8 cellular contexts compared by ENCODE assay signal in genomic region chr9:136849038-136849959, GRCh38. TPM values are rescaled to one million over a fixed set of nuclear protein-coding genes. Genes with fewer than 3 reads are reported as not detected.
DNase-seq lines count a peak whose midpoint lies in the region; ATAC-seq and TF ChIP-seq lines count a peak whose summit lies in the region.

TSS of gene PHPT1 (plus strand) at chr9:136849409. CDS start at chr9:136849431, 22 bp downstream.

- peaks cover 4% of the 10 kb centered on the region for H3K27me3 ChIP-seq in CD8-positive, alpha-beta memory T cell (ENCODE audit: insufficient read depth, low read length, poor library complexity, severe bottlenecking)
- H3K27me3 ChIP-seq in lower lobe of right lung (ENCODE audit: low read depth) = peaks cover 19% of the 10 kb centered on the region

- peaks cover 0 to 3% (median 0%) of the 10 kb centered on the region in 5 donors for H3K9me3 Mint-ChIP-seq in CD8-positive, alpha-beta memory T cell

- H3K4me1 Mint-ChIP-seq in CD8-positive, alpha-beta memory T cell = peaks cover 0 to 27% (median 12%) of the 10 kb centered on the region in 3 donors

- peak within 1 kb of the TSS; percentile 81 for H3K27ac ChIP-seq in CD8-positive, alpha-beta memory T cell (ENCODE audit: low read depth, low read length)
- peak within 1 kb of the TSS; percentile 86 for H3K27ac ChIP-seq in lower lobe of right lung

- H3K36me3 ChIP-seq in CD8-positive, alpha-beta memory T cell (ENCODE audit: insufficient read depth, low read length) = no peaks in the 10 kb centered on the region
- peaks cover 16% of the 10 kb centered on the region for H3K36me3 ChIP-seq in lower lobe of right lung

- peak; percentile 94 to 98 (median 96) for DNase-seq in CD8-positive, alpha-beta memory T cell
- peak; percentile 97 for DNase-seq in HS-5 (ENCODE audit: low read depth)
- peak; percentile 94 for DNase-seq in NK-92 treated with Interleukin-12 subunit alpha and Interleukin-12 subunit beta, amount 100 ng/mL, for 24 hours (lab: John Stamatoyannopoulos, UW)
- peak; percentile 99 for DNase-seq in activated CD8-positive, alpha-beta memory T cell treated with anti-CD3 and anti-CD28 coated beads for 24 hours
- peak; percentile 96 for DNase-seq in effector CD4-positive, alpha-beta T cell
- peak; percentile 99 for DNase-seq in lower lobe of right lung
- peak; percentile 91 to 96 (median 93) for DNase-seq in stimulated activated CD4-positive, alpha-beta T cell treated with anti-CD3 and anti-CD28 coated beads, TNF-alpha, amount 100 ng/mL, for 24 hours (ENCODE audit: low read depth in 3 of 3)

- peak within 1 kb of the TSS; percentile 88 for H3K4me3 ChIP-seq in CD8-positive, alpha-beta memory T cell (ENCODE audit: low read length)
- H3K4me3 ChIP-seq in lower lobe of right lung = peak within 1 kb of the TSS; percentile 94

- H3K4me3 Mint-ChIP-seq in CD8-positive, alpha-beta memory T cell = peak within 1 kb of the TSS; percentile 87 to 98 (median 90)

- H3K36me3 Mint-ChIP-seq in CD8-positive, alpha-beta memory T cell = peaks cover 0 to 5% (median 0%) of the 10 kb centered on the region in 3 donors

- peak within 1 kb of the TSS; percentile 64 to 88 (median 84) for H3K27ac Mint-ChIP-seq in CD8-positive, alpha-beta memory T cell

- peaks cover 17% of the 10 kb centered on the region for H3K4me1 ChIP-seq in CD8-positive, alpha-beta memory T cell (ENCODE audit: insufficient read depth, low read length)
- H3K4me1 ChIP-seq in lower lobe of right lung = peaks cover 28% of the 10 kb centered on the region

- H3K9me3 ChIP-seq in CD8-positive, alpha-beta memory T cell (ENCODE audit: low read length) = no peaks in the 10 kb centered on the region
- H3K9me3 ChIP-seq in lower lobe of right lung = no peaks in the 10 kb centered on the region

- ATAC-seq in GM19468 (IDR thresholded peaks at IDR 0.05; ENCODE audit: extremely low read depth, unreplicated experiment) (peak; percentile 29), lower lobe of right lung (peak; percentile 93 to 94)

- POLR2A ChIA-PET in CD8-positive, alpha-beta memory T cell (lab: Charles Lee) = interaction anchor here (0.5 kb wide), 1 partner anchor 221 kb away, joined by 3 read pairs; the partner anchor contains the start of gene SAPCD2

- intact Hi-C loops in lower lobe of right lung (cut with DNase I) = no loop called here

- H3K27me3 Mint-ChIP-seq in CD8-positive, alpha-beta memory T cell = peaks cover 8 to 21% of the 10 kb centered on the region in 2 donors

- no peak for TF ChIP-seq CTCF in lower lobe of right lung (IDR thresholded peaks at IDR 0.05)

- CTCF ChIA-PET in CD8-positive, alpha-beta memory T cell (lab: Charles Lee) = no interaction called here

RNA-seq across cellular contexts. Expression of gene PHPT1, which starts in this region (rescaled TPM):
- total RNA-seq in CD8-positive, alpha-beta memory T cell = 100 to 1,000 TPM; 108 to 110 TPM
- polyA plus RNA-seq in CD8-positive, alpha-beta memory T cell = 100.0 TPM
- 93.6 TPM for total RNA-seq in lower lobe of right lung

Comparison
In these comparisons a context has a peak if more than half of its experiments do, and no peak if none do; other contexts are left out.
1. Peak in every context shown above with its lines: DNase-seq, ATAC-seq, H3K4me3 ChIP-seq and H3K27ac ChIP-seq.